15 cellular contexts compared by ENCODE assay signal in the genomic region with DNA sequence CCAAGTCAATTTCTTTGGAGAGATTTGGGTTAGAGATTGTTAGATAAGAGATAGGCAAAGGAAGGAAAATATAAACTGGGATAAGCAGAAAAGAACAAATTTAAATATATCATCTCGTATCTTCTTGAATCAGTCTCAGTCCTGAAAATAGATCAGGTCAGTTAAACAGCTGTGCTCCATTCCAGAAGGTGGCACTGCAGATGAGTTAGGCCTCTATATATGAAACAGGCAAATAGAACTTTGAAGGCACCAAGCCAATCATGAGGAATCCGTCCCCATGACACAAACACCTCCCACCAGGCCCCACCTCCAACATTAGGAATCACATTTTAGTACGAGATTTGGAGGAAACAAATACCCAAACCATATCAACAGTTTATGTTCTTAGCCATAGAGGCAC.
DNase-seq lines count a peak whose midpoint lies in the region; ATAC-seq, FAIRE-seq and TF ChIP-seq lines count a peak whose summit lies in the region.
"Had no signal": no experiment of that assay in that cellular context is flagged by ENCODE, and none has a peak within 500 bp of the region (broad histone marks: within the 10 kb centered on the region; RNA-seq: fewer than 3 reads in every experiment).

No MANE protein-coding gene starts in this region.

- no peak overlapping the region for H3K14ac ChIP-seq in trophoblast cell (ENCODE audit: low read length)

- no peak overlapping the region for H2BK120ac ChIP-seq in trophoblast cell (ENCODE audit: insufficient read depth, low read length, poor library complexity)

- H3K4me1 Mint-ChIP-seq in HFFc6 (ENCODE audit: low read depth): no peaks in the 10 kb centered on the region
- H3K4me1 Mint-ChIP-seq: mesothelial cell of epicardium had no signal

- peak overlapping the region; percentile 27 for H3K4me2 ChIP-seq in trophoblast cell (ENCODE audit: low read length)

- no peak overlapping the region for H4K91ac ChIP-seq in trophoblast cell (ENCODE audit: low read depth, low read length)

- ATAC-seq in HG03175 (IDR thresholded peaks at IDR 0.05; ENCODE audit: unreplicated experiment): no peak

- H2BK12ac ChIP-seq in trophoblast cell (ENCODE audit: low read length): no peak overlapping the region

- H3K18ac ChIP-seq in trophoblast cell (ENCODE audit: low read length): no peak overlapping the region

- no peak overlapping the region for H2BK5ac ChIP-seq in trophoblast cell (ENCODE audit: low read depth, low read length, poor library complexity)

- no peaks in the 10 kb centered on the region for H3K79me1 ChIP-seq in trophoblast cell (ENCODE audit: low read length)

- no peak for FAIRE-seq in D721Med (lab: Jason Lieb, UNC)

- no peaks in the 10 kb centered on the region for H3K4me1 ChIP-seq in trophoblast cell (ENCODE audit: control insufficient read depth in 1 of 2, insufficient read depth in 2 of 2, low read length in 2 of 2)

- H3K9me3 Mint-ChIP-seq in HFFc6: peaks cover 26% of the 10 kb centered on the region
- H3K9me3 Mint-ChIP-seq: dendritic cell treated with granulocyte-macrophage colony-stimulating factor and Interleukin-4, amounts not matched to agents 40 ng/mL and 50 ng/mL, for 4 days; mesothelial cell of epicardium had no signal

- H3K9me3 ChIP-seq in trophoblast cell (ENCODE audit: insufficient read depth, low read depth, low read length): no peaks in the 10 kb centered on the region

- H3K36me3 ChIP-seq in trophoblast cell (ENCODE audit: control insufficient read depth in 1 of 2, insufficient read depth in 2 of 2, low read length in 2 of 2): no peaks in the 10 kb centered on the region

- WGBS in trophoblast cell (ENCODE audit: extremely low coverage, insufficient coverage, insufficient read length): no CpG with 5 or more reads among the region's 3 CpGs

- no peak overlapping the region for H2AFZ ChIP-seq in trophoblast cell (ENCODE audit: insufficient read depth, low read length, poor library complexity)

- no peak overlapping the region for H3K27ac ChIP-seq in trophoblast cell (ENCODE audit: low read depth, low read length)

- H3K27me3 Mint-ChIP-seq in HFFc6 (ENCODE audit: insufficient read depth): no peaks in the 10 kb centered on the region
- H3K27me3 Mint-ChIP-seq: dendritic cell treated with granulocyte-macrophage colony-stimulating factor and Interleukin-4, amounts not matched to agents 40 ng/mL and 50 ng/mL, for 4 days had no signal

- peak; percentile 21 for DNase-seq in NCI-H748 (lab: John Stamatoyannopoulos, UW; ENCODE audit: unreplicated experiment)
- DNase-seq in NCI-H748 treated with DMSO at 0.1 percent for 48 hours (lab: John Stamatoyannopoulos, UW): no peak
- DNase-seq in NCI-H460 (ENCODE audit: extremely low read depth, low read depth): peak; percentile 15
- DNase-seq in choroid plexus epithelial cell (ENCODE audit: low read depth): peak; percentile 9
- DNase-seq in trophoblast cell: no peak
- DNase-seq in D721Med (ENCODE audit: insufficient read length, low spot score): no peak
- no peak for DNase-seq in HFFc6
- DNase-seq: activated naive CD4-positive, alpha-beta T cell treated with anti-CD3 and anti-CD28 coated beads, Interleukin-2, amount 50 U/mL, for 16 hours; EL; glutamatergic neuron; IMR-90; NCI-H2227 treated with DMSO at 0.1 percent for 48 hours had no signal

- no peak overlapping the region for H4K8ac ChIP-seq in trophoblast cell (ENCODE audit: low read depth, low read length)

- H3K36me3 Mint-ChIP-seq in HFFc6 (ENCODE audit: low read depth): no peaks in the 10 kb centered on the region
- H3K36me3 Mint-ChIP-seq: mesothelial cell of epicardium had no signal

- H2AK5ac ChIP-seq in trophoblast cell (ENCODE audit: low read length): no peak overlapping the region

- H3K9ac ChIP-seq in trophoblast cell (ENCODE audit: low read length): no peak overlapping the region

- no peak overlapping the region for H3K4me3 ChIP-seq in choroid plexus epithelial cell (ENCODE audit: low read depth, low read length)
- H3K4me3 ChIP-seq in trophoblast cell (ENCODE audit: low read depth, low read length): no peak overlapping the region

- no peak overlapping the region for H3K27ac Mint-ChIP-seq in HFFc6
- H3K27ac Mint-ChIP-seq: dendritic cell treated with granulocyte-macrophage colony-stimulating factor and Interleukin-4, amounts not matched to agents 40 ng/mL and 50 ng/mL, for 4 days; mesothelial cell of epicardium had no signal

- TF ChIP-seq CTCF in choroid plexus epithelial cell (conservative IDR thresholded peaks at IDR 0.05; ENCODE audit: low read depth, low read length): peak; percentile 9
- TF ChIP-seq CTCF in D721Med (IDR thresholded peaks at IDR 0.05; ENCODE audit: insufficient read depth, missing control alignments): no peak
- TF ChIP-seq CTCF in HFFc6 (IDR thresholded peaks at IDR 0.05): no peak; the same call in 1 of the 2 replicates

- no peaks in the 10 kb centered on the region for H3K79me2 ChIP-seq in trophoblast cell (ENCODE audit: control insufficient read depth, insufficient read depth, low read length, poor library complexity)

- no peak overlapping the region for H3K4me3 Mint-ChIP-seq in HFFc6
- H3K4me3 Mint-ChIP-seq: dendritic cell treated with granulocyte-macrophage colony-stimulating factor and Interleukin-4, amounts not matched to agents 40 ng/mL and 50 ng/mL, for 4 days; mesothelial cell of epicardium had no signal

- no peaks in the 10 kb centered on the region for H3K27me3 ChIP-seq in trophoblast cell (ENCODE audit: insufficient read depth, low read length)

- no peak overlapping the region for H3K4ac ChIP-seq in trophoblast cell (ENCODE audit: low read depth, low read length)

- no peak overlapping the region for H4K12ac ChIP-seq in trophoblast cell (ENCODE audit: low read depth, low read length)

- H3K23ac ChIP-seq in trophoblast cell (ENCODE audit: low read length): no peak overlapping the region

Comparison
In these comparisons a context has a peak if more than half of its experiments do, and no peak if none do; other contexts are left out.
1. DNase-seq: peak in NCI-H748 (single experiment), NCI-H460 (single experiment) and choroid plexus epithelial cell (single experiment); none in NCI-H748 treated with DMSO at 0.1 percent for 48 hours (single experiment), trophoblast cell (0 of 2), D721Med (single experiment) and HFFc6 (single experiment).